16 cellular contexts compared by ENCODE assay signal in genomic region chr5:22889714-22890113, GRCh38. TPM values are rescaled to one million over a fixed set of nuclear protein-coding genes. Genes with fewer than 3 reads are reported as not detected.
A peak's percentile ranks its signal among the peaks of the same experiment; 100 is the strongest.
DNase-seq lines count a peak whose midpoint lies in the region; ATAC-seq, FAIRE-seq and TF ChIP-seq lines count a peak whose summit lies in the region.
"Had no signal": no experiment of that assay in that cellular context is flagged by ENCODE, and none has a peak within 500 bp of the region (broad histone marks: within the 10 kb centered on the region; RNA-seq: fewer than 3 reads in every experiment).

No MANE protein-coding gene starts in this region.

- TF ChIP-seq CTCF in A673 (conservative IDR thresholded peaks at IDR 0.05; ENCODE audit: low read depth, low read length) (peak; percentile 56), GM10266 (IDR thresholded peaks at IDR 0.05; ENCODE audit: control insufficient read depth, insufficient read depth, low read depth, missing control alignments) (peak; percentile 13), GM12878 (IDR thresholded peaks at IDR 0.05 in 2 of 3, conservative IDR thresholded peaks at IDR 0.05 in 1 of 3; ENCODE audit: control insufficient read depth in 2 of 3, extremely low read depth in 1 of 3, insufficient read depth in 1 of 3, low read depth in 3 of 3, low read length in 3 of 3) (peak in 2 of 3 experiments; percentile 9 to 50; a peak in 1 of 6 replicates)

- in situ Hi-C loops in GM12878 (cut with MboI): no loop called here

- WGBS in GM12878 (ENCODE audit: insufficient coverage, insufficient replicate concordance, low lambda C conversion rate, missing lambda C conversion rate): 42% methylated on average over 2 of the region's 2 CpGs

- H3K9me3 ChIP-seq in A673 (ENCODE audit: low read depth, low read length, poor library complexity, severe bottlenecking) (no peaks in the 10 kb centered on the region), GM12878 (replicated peaks; ENCODE audit: control insufficient read depth, insufficient read depth, low read length) (no peaks in the 10 kb centered on the region)
- H3K9me3 ChIP-seq: BLaER1 treated with 17β-estradiol and CSF1 and Interleukin-3, amounts not matched to agents 10 nM and 100 nM had no signal

- FAIRE-seq in GM12878 (lab: Jason Lieb, UNC): no peak
- FAIRE-seq: colon, H1 had no signal

- H3K27me3 Mint-ChIP-seq in activated CD4-positive, alpha-beta T cell treated with anti-CD3 and anti-CD28 coated beads for 36 hours: no peaks in the 10 kb centered on the region

- ATAC-seq in GM12878 (peak; percentile 69), GM21717 (IDR thresholded peaks at IDR 0.05; ENCODE audit: unreplicated experiment) (no peak)
- no peak for ATAC-seq in activated CD4-positive, alpha-beta T cell treated with anti-CD3 and anti-CD28 coated beads for 36 hours

- BruUV-seq in A673 (replicated peaks; lab: Mats Ljungman, UMichigan) (no TSS peak), GM12878 (replicated peaks; lab: Mats Ljungman, UMichigan) (no TSS peak)

- no peak overlapping the region for H2AFZ ChIP-seq in GM12878 (ENCODE audit: control insufficient read depth, low read depth, low read length)

- H3K4me3 Mint-ChIP-seq in activated CD4-positive, alpha-beta T cell treated with anti-CD3 and anti-CD28 coated beads for 36 hours: no peak overlapping the region

- H3K27ac Mint-ChIP-seq in activated CD4-positive, alpha-beta T cell treated with anti-CD3 and anti-CD28 coated beads for 36 hours: no peak overlapping the region

- no peaks in the 10 kb centered on the region for H3K27me3 ChIP-seq in A673 (replicated peaks; ENCODE audit: insufficient read depth, low read depth, low read length, poor library complexity)
- no peaks in the 10 kb centered on the region for H3K27me3 ChIP-seq in GM12878 (replicated peaks in 1 of 2; ENCODE audit: control insufficient read depth in 2 of 2, insufficient read depth in 2 of 2, low read length in 1 of 2)
- H3K27me3 ChIP-seq: BLaER1 treated with 17β-estradiol and CSF1 and Interleukin-3, amounts not matched to agents 10 nM and 100 nM had no signal

- H3K4me1 ChIP-seq in A673 (ENCODE audit: insufficient read depth, low read length, poor library complexity, severe bottlenecking): no peaks in the 10 kb centered on the region
- H3K4me1 ChIP-seq in GM12878 (ENCODE audit: control insufficient read depth, insufficient read depth, low read length): no peaks in the 10 kb centered on the region
- H3K4me1 ChIP-seq: BLaER1 treated with 17β-estradiol and CSF1 and Interleukin-3, amounts not matched to agents 10 nM and 100 nM had no signal

- no peak overlapping the region for H3K9ac ChIP-seq in GM12878 (ENCODE audit: control insufficient read depth, insufficient read depth, low read length)
- H3K9ac ChIP-seq: BLaER1 treated with 17β-estradiol and CSF1 and Interleukin-3, amounts not matched to agents 10 nM and 100 nM had no signal

- RAD21 ChIA-PET in GM12878 (lab: Charles Lee; ENCODE audit: unreplicated experiment): no interaction called here

- H3K4me3 ChIP-seq in A673 (ENCODE audit: low read depth, low read length, poor library complexity, severe bottlenecking): no peak overlapping the region
- no peak overlapping the region for H3K4me3 ChIP-seq in GM12878
- H3K4me3 ChIP-seq: BLaER1 treated with 17β-estradiol and CSF1 and Interleukin-3, amounts not matched to agents 10 nM and 100 nM had no signal

- 0 out of 2 replicates have a peak, but pooled peaks have one; percentile 15 for TF ChIP-seq RAD21 in GM12878 (IDR thresholded peaks at IDR 0.05; ENCODE audit: insufficient read depth, low read depth, low read length)

- H3K36me3 ChIP-seq in A673 (ENCODE audit: insufficient read depth, low read length, poor library complexity, severe bottlenecking) (no peaks in the 10 kb centered on the region), GM12878 (ENCODE audit: control insufficient read depth in 2 of 2, insufficient read depth in 2 of 2, low read length in 1 of 2) (no peaks in the 10 kb centered on the region)
- H3K36me3 ChIP-seq: BLaER1 treated with 17β-estradiol and CSF1 and Interleukin-3, amounts not matched to agents 10 nM and 100 nM had no signal

- SMC1A ChIA-PET in GM12878 (lab: Charles Lee; ENCODE audit: uncharacterized antibody, unreplicated experiment): no interaction called here

- H4K20me1 ChIP-seq in GM12878 (ENCODE audit: control insufficient read depth, insufficient read depth): no peaks in the 10 kb centered on the region
- H4K20me1 ChIP-seq: BLaER1 treated with 17β-estradiol and CSF1 and Interleukin-3, amounts not matched to agents 10 nM and 100 nM had no signal

- peaks cover 4% of the 10 kb centered on the region for H3K9me3 Mint-ChIP-seq in activated CD4-positive, alpha-beta T cell treated with anti-CD3 and anti-CD28 coated beads for 36 hours (ENCODE audit: low read depth)

- POLR2A ChIA-PET in A673 (lab: Charles Lee; ENCODE audit: low non-redundant PET) (no interaction called here), GM12878 (lab: Charles Lee) (no interaction called here)
- POLR2A ChIA-PET in activated CD4-positive, alpha-beta T cell treated with anti-CD3 and anti-CD28 coated beads for 36 hours (lab: Charles Lee): no interaction called here

- no peak overlapping the region for H3K27ac ChIP-seq in A673 (ENCODE audit: low read depth, low read length, poor library complexity, severe bottlenecking)
- no peak overlapping the region for H3K27ac ChIP-seq in GM12878 (ENCODE audit: control insufficient read depth, insufficient read depth)
- H3K27ac ChIP-seq: BLaER1 treated with 17β-estradiol and CSF1 and Interleukin-3, amounts not matched to agents 10 nM and 100 nM had no signal

- TF ChIP-seq EP300 in GM12878 (IDR thresholded peaks at IDR 0.05; ENCODE audit: borderline replicate concordance in 1 of 2, control insufficient read depth in 1 of 2, low read depth in 2 of 2, low read length in 2 of 2): no peak

- H3K79me2 ChIP-seq in GM12878 (ENCODE audit: control insufficient read depth, insufficient read depth, low read length): no peaks in the 10 kb centered on the region

- CTCF ChIA-PET in A673 (lab: Charles Lee) (no interaction called here), GM12878 (lab: Yijun Ruan, JAX) (interaction anchor here (1.0 kb wide), 1 partner anchor 332 kb away, joined by 3 read pairs; no protein-coding TSS in a partner anchor)
- CTCF ChIA-PET in activated CD4-positive, alpha-beta T cell treated with anti-CD3 and anti-CD28 coated beads for 36 hours (lab: Charles Lee): no interaction called here

- H3K4me2 ChIP-seq in GM12878 (ENCODE audit: control insufficient read depth, insufficient read depth): no peak overlapping the region
- H3K4me2 ChIP-seq: BLaER1 treated with 17β-estradiol and CSF1 and Interleukin-3, amounts not matched to agents 10 nM and 100 nM had no signal

- H3K36me3 Mint-ChIP-seq in activated CD4-positive, alpha-beta T cell treated with anti-CD3 and anti-CD28 coated beads for 36 hours (ENCODE audit: low read depth): no peaks in the 10 kb centered on the region

- TF ChIP-seq POLR2A in GM12878 (IDR thresholded peaks at IDR 0.05; ENCODE audit: low read depth, low read length): no peak

- intact Hi-C loops in A673 (cut with micrococcal nuclease; ENCODE audit: unreplicated experiment) (loop anchor here (5.0 to 10.0 kb wide), 2 partner anchors 245 to 318 kb away; no protein-coding TSS in a partner anchor), GM12878 (cut with micrococcal nuclease; ENCODE audit: unreplicated experiment) (loop anchor here (1.0 kb wide), 1 partner anchor 250 kb away; no protein-coding TSS in a partner anchor)
- intact Hi-C loops in activated CD4-positive, alpha-beta T cell treated with anti-CD3 and anti-CD28 coated beads for 36 hours (cut with DNase I, micrococcal nuclease): no loop called here

- no peaks in the 10 kb centered on the region for H3K4me1 Mint-ChIP-seq in activated CD4-positive, alpha-beta T cell treated with anti-CD3 and anti-CD28 coated beads for 36 hours

- DNase-seq in A673 (ENCODE audit: low spot score): peak; percentile 14
- DNase-seq in GM10266 (ENCODE audit: extremely low spot score): peak; percentile 7
- DNase-seq in NCI-H2171 treated with DMSO at 0.1 percent for 48 hours (lab: John Stamatoyannopoulos, UW): peak; percentile 64
- no peak for DNase-seq in GM12878 (ENCODE audit: low read depth, low spot score)
- no peak for DNase-seq in activated CD4-positive, alpha-beta T cell treated with anti-CD3 and anti-CD28 coated beads for 36 hours
- no peak for DNase-seq in COLO668 (lab: John Stamatoyannopoulos, UW; ENCODE audit: unreplicated experiment)
- no peak for DNase-seq in stimulated activated naive CD4-positive, alpha-beta T cell (lab: John Stamatoyannopoulos, UW)
- DNase-seq: activated CD4-positive, alpha-beta T cell treated with anti-CD3 and anti-CD28 coated beads, Interleukin-2, amount 50 U/mL, for 48 hours; activated naive CD4-positive, alpha-beta T cell treated with anti-CD3 and anti-CD28 coated beads, Interleukin-2, amount 50 U/mL, for 16 hours; foreskin melanocyte had no signal

RNA-seq across cellular contexts. Expression of gene CDH12, which starts 36.6 kb away (rescaled TPM):
- 27.7 and 39.5 TPM in 2 replicates for total RNA-seq in A673 (2021)
- total RNA-seq in GM12878 (2013; cell fraction: nucleolus; rRNA removed): not detected in 2 replicates
- total RNA-seq in GM12878 (2014; rRNA removed): not detected in 2 replicates
- total RNA-seq in GM12878 (2014; rRNA removed; fragmentation: Illumina TruSeq; extraction: Trizol): not detected in 2 replicates
- not detected in 2 replicates for total RNA-seq in GM12878 (2021)
- polyA plus RNA-seq in GM12878 (2011; ENCODE audit: low read depth): not detected
- polyA plus RNA-seq in GM12878 (2011; rRNA removed): 0.16 and 0.62 TPM in 2 replicates
- 0.04 and 0.10 TPM in 2 replicates for polyA plus RNA-seq in GM12878 (2011; cell fraction: cytosol; rRNA removed)
- 0.13 and 0.34 TPM in 2 replicates for polyA plus RNA-seq in GM12878 (2011; cell fraction: nucleus; rRNA removed)
- polyA plus RNA-seq in GM12878 (2012): not detected in 2 replicates
- polyA plus RNA-seq in GM12878 (2014; fragmentation: Illumina TruSeq; extraction: Trizol): 0.03 TPM in 1 of 2 replicates, not detected in the other
- polyA plus RNA-seq in GM12878 (2014; fragmentation: Nextera tagmentation; extraction: Ambion mirVana): not detected
- polyA plus RNA-seq in GM12878 (2014; rRNA removed): not detected in 2 replicates
- not detected for polyA plus RNA-seq in GM12878 (2016; fragmentation: Nextera tagmentation; extraction: Ambion mirVana)
- 0.51 and 0.57 TPM in 2 replicates for polyA minus RNA-seq in GM12878 (2011; rRNA and poly(A)+ RNA removed)
- not detected in 2 replicates for polyA minus RNA-seq in GM12878 (2011; cell fraction: cytosol; rRNA and poly(A)+ RNA removed)
- 1.6 and 1.7 TPM in 2 replicates for polyA minus RNA-seq in GM12878 (2011; cell fraction: nucleus; rRNA and poly(A)+ RNA removed)
- total RNA-seq in activated CD4-positive, alpha-beta T cell treated with anti-CD3 and anti-CD28 coated beads for 36 hours: not detected
- total RNA-seq: H1; omental fat pad; T-helper 1 cell treated with Interleukin-12 subunit alpha and Interleukin-12 subunit beta and Interleukin-4 antibody, amounts not matched to agents 30 ng/mL and 1 ng/mL, for 36 hours had no signal

Comparison
In these comparisons a context has a peak if more than half of its experiments do, and no peak if none do; other contexts are left out.
1. DNase-seq: peak in A673 (single experiment), GM10266 (single experiment) and NCI-H2171 treated with DMSO at 0.1 percent for 48 hours (single experiment); none in GM12878 (single experiment), activated CD4-positive, alpha-beta T cell treated with anti-CD3 and anti-CD28 coated beads for 36 hours (single experiment), COLO668 (single experiment) and stimulated activated naive CD4-positive, alpha-beta T cell (0 of 6).
2. RNA of gene CDH12, which starts 36.6 kb away (total RNA-seq): 27.7 to 39.5 TPM in A673; not detected in GM12878 and not detected in activated CD4-positive, alpha-beta T cell treated with anti-CD3 and anti-CD28 coated beads for 36 hours; every median in the first group is over 10 times any median in the second.
3. intact Hi-C loops: an anchor here in A673 (5.0 to 10.0 kb wide) and GM12878 (1.0 kb wide); none called in activated CD4-positive, alpha-beta T cell treated with anti-CD3 and anti-CD28 coated beads for 36 hours.
4. Peak in every context shown above with its lines, with median percentiles within 50 percentile points of each other: CTCF ChIP-seq.